In the genomic region with DNA sequence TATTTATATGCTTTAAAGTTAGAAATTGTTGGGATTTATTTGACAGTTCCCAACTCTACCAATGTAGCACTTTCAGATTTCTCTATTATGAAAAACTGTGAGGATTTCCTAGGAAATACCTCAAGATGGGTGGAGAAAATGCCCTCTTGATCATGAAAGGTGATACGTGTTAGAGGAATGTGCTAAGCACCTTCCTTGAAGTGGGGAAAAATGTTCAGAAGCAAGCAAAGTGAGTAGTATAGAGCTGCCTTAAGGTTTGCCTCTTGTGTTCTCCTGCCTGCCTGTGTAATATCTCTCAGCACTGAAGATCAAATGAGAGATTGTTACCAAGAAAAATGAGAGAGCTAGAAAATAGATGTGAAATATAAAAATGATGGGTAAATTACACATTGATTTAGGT, we compare ENCODE assay signal across 21 cellular contexts. TPM values are rescaled to one million over a fixed set of nuclear protein-coding genes. Genes with fewer than 3 reads are reported as not detected.
DNase-seq lines count a peak whose midpoint lies in the region; ATAC-seq, FAIRE-seq and TF ChIP-seq lines count a peak whose summit lies in the region.
"Had no signal": no experiment of that assay in that cellular context is flagged by ENCODE, and none has a peak within 500 bp of the region (broad histone marks: within the 10 kb centered on the region; RNA-seq: fewer than 3 reads in every experiment).

No MANE protein-coding gene starts in this region.

- H3K9me3 Mint-ChIP-seq in WTC11 = no peaks in the 10 kb centered on the region
- H3K9me3 Mint-ChIP-seq: activated CD4-positive, alpha-beta memory T cell treated with anti-CD3 and anti-CD28 coated beads for 36 hours; activated naive CD8-positive, alpha-beta T cell treated with anti-CD3 and anti-CD28 coated beads for 36 hours; activated T-cell treated with anti-CD3 and anti-CD28 coated beads, Interleukin-2, amount 50 U/mL, for 72 hours had no signal

- in situ Hi-C loops in HepG2 (cut with HindIII; ENCODE audit: extremely low pct_ligation_motif_present, low pct_unique_long_range_greater_than_20kb) = no loop called here

- H3K4me1 ChIP-seq in HepG2 (ENCODE audit: insufficient read depth, low read length) (peaks cover 1% of the 10 kb centered on the region), right lobe of liver (peaks cover 0 to 6% (median 2%) of the 10 kb centered on the region in 4 donors), testis (no peaks in the 10 kb centered on the region)
- H3K4me1 ChIP-seq: SJSA1 had no signal

- H4K20me1 ChIP-seq in HepG2 (ENCODE audit: insufficient read depth, low read length) = no peaks in the 10 kb centered on the region

- TF ChIP-seq RAD21 in HepG2 (CRISPR knock-in tag; IDR thresholded peaks at IDR 0.05) = no peak

- no peak overlapping the region for H2AFZ ChIP-seq in HepG2 (ENCODE audit: low read length)

- no peak overlapping the region for H3K27ac ChIP-seq in HepG2 (ENCODE audit: extremely low read length, insufficient read depth, low read length)
- no peak overlapping the region for H3K27ac ChIP-seq in right lobe of liver
- H3K27ac ChIP-seq in testis = no peak overlapping the region
- H3K27ac ChIP-seq: SJSA1 had no signal

- H3K36me3 Mint-ChIP-seq in WTC11 = peaks cover 11% of the 10 kb centered on the region
- H3K36me3 Mint-ChIP-seq: activated CD4-positive, alpha-beta memory T cell treated with anti-CD3 and anti-CD28 coated beads for 36 hours; activated naive CD8-positive, alpha-beta T cell treated with anti-CD3 and anti-CD28 coated beads for 36 hours; CD4-positive, CD25-positive, alpha-beta regulatory T cell had no signal

- H3K36me3 ChIP-seq in HepG2 (replicated peaks in 1 of 2; ENCODE audit: control insufficient read depth in 1 of 2, insufficient read depth in 2 of 2, low read length in 2 of 2) (peaks cover 8 to 29% of the 10 kb centered on the region in 2 experiments; a peak in 4 of 5 replicates), right lobe of liver (no peaks in the 10 kb centered on the region), testis (ENCODE audit: low read depth, missing control alignments) (no peaks in the 10 kb centered on the region)
- H3K36me3 ChIP-seq: SJSA1 had no signal

- no peak overlapping the region for H3K4me3 Mint-ChIP-seq in WTC11
- H3K4me3 Mint-ChIP-seq: activated CD4-positive, alpha-beta memory T cell treated with anti-CD3 and anti-CD28 coated beads for 36 hours; activated naive CD8-positive, alpha-beta T cell treated with anti-CD3 and anti-CD28 coated beads for 36 hours; activated T-cell treated with anti-CD3 and anti-CD28 coated beads, Interleukin-2, amount 50 U/mL, for 72 hours; CD4-positive, CD25-positive, alpha-beta regulatory T cell had no signal

- no peak overlapping the region for H3K9ac ChIP-seq in HepG2 (ENCODE audit: insufficient read depth, low read depth, low read length)

- no peak for TF ChIP-seq CTCF in HepG2 (CRISPR knock-in tag; IDR thresholded peaks at IDR 0.05)
- no peak for TF ChIP-seq CTCF in right lobe of liver (IDR thresholded peaks at IDR 0.05)
- no peak for TF ChIP-seq CTCF in WTC11 (IDR thresholded peaks at IDR 0.05)
- TF ChIP-seq CTCF in testis (IDR thresholded peaks at IDR 0.05) = no peak

- H3K27me3 ChIP-seq in HepG2 (ENCODE audit: control insufficient read depth in 1 of 2, insufficient read depth in 2 of 2, low read length in 2 of 2) (no peaks in the 10 kb centered on the region), right lobe of liver (no peaks in the 10 kb centered on the region), testis (no peaks in the 10 kb centered on the region)
- H3K27me3 ChIP-seq: SJSA1, tibial artery had no signal

- peaks cover 19% of the 10 kb centered on the region for H3K4me1 Mint-ChIP-seq in WTC11
- H3K4me1 Mint-ChIP-seq: activated naive CD8-positive, alpha-beta T cell treated with anti-CD3 and anti-CD28 coated beads for 36 hours; CD4-positive, CD25-positive, alpha-beta regulatory T cell had no signal

- FAIRE-seq in HepG2 (lab: Jason Lieb, UNC) = no peak
- FAIRE-seq: K562 had no signal

- WGBS in HepG2 (ENCODE audit: low lambda C conversion rate) = 90% methylated on average over 1 of the region's 1 CpG
- WGBS in right lobe of liver (ENCODE audit: insufficient coverage, low coverage, low lambda C conversion rate, missing lambda C conversion rate) = 88% methylated on average over 1 of the region's 1 CpG
- WGBS in testis, 2 donors = 67 to 81% methylated on average over 1 of the region's 1 CpG

- TF ChIP-seq EP300 in HepG2 (IDR thresholded peaks at IDR 0.05; ENCODE audit: low read depth in 2 of 2, low read length in 2 of 2) (no peak), HepG2 (CRISPR knock-in tag; IDR thresholded peaks at IDR 0.05; ENCODE audit: borderline replicate concordance) (no peak)

- H3K79me2 ChIP-seq in HepG2 (ENCODE audit: insufficient read depth, low read length) = peaks cover 67% of the 10 kb centered on the region

- intact Hi-C loops in HepG2 (cut with micrococcal nuclease; ENCODE audit: unreplicated experiment) (no loop called here), right lobe of liver (cut with DNase I) (no loop called here), testis (cut with DNase I; ENCODE audit: low total_unique reads) (no loop called here)

- ATAC-seq in HepG2 (no peak), right lobe of liver (no peak), WTC11 (peak; percentile 46; the same call in 1 of the 2 replicates)
- ATAC-seq: activated T-cell treated with anti-CD3 and anti-CD28 coated beads, Interleukin-2, amount 50 U/mL, for 72 hours; K562 had no signal

- peak overlapping the region; percentile 64 for H3K27ac Mint-ChIP-seq in WTC11
- H3K27ac Mint-ChIP-seq: activated CD4-positive, alpha-beta memory T cell treated with anti-CD3 and anti-CD28 coated beads for 36 hours; activated naive CD8-positive, alpha-beta T cell treated with anti-CD3 and anti-CD28 coated beads for 36 hours; activated T-cell treated with anti-CD3 and anti-CD28 coated beads, Interleukin-2, amount 50 U/mL, for 72 hours; CD4-positive, CD25-positive, alpha-beta regulatory T cell had no signal

- H3K9me3 ChIP-seq in HepG2 (ENCODE audit: low read length) = no peaks in the 10 kb centered on the region
- no peaks in the 10 kb centered on the region for H3K9me3 ChIP-seq in right lobe of liver
- H3K9me3 ChIP-seq in testis = no peaks in the 10 kb centered on the region
- H3K9me3 ChIP-seq: SJSA1, tibial artery had no signal

- no peak overlapping the region for H3K4me2 ChIP-seq in HepG2 (ENCODE audit: low read depth, low read length)

- no TSS peak for BruUV-seq in HepG2 (replicated peaks; lab: Mats Ljungman, UMichigan)

- H3K4me3 ChIP-seq in HepG2 (replicated peaks in 1 of 3; ENCODE audit: insufficient read depth in 1 of 3, low read depth in 2 of 3, low read length in 3 of 3) (no peak overlapping the region), right lobe of liver (no peak overlapping the region), testis (no peak overlapping the region)
- H3K4me3 ChIP-seq: K562, lung, SJSA1, tibial artery had no signal

- POLR2A ChIA-PET in HepG2 (lab: Yijun Ruan, JAX) = no interaction called here
- POLR2A ChIA-PET in WTC11 (lab: Charles Lee) = no interaction called here

- CTCF ChIA-PET in HepG2 (lab: Yijun Ruan, JAX; ENCODE audit: low intra/inter-chr PET ratio, low total read pairs) = no interaction called here
- CTCF ChIA-PET in WTC11 (lab: Charles Lee) = no interaction called here

- DNase-seq in HepG2 (ENCODE audit: low spot score) (no peak), right lobe of liver (no peak), WTC11 (ENCODE audit: low spot score) (no peak), kidney tubule cell (ENCODE audit: low spot score) (peak; percentile 69), NOMO-1 treated with dmso at 0.1 percent for 144 hours (lab: John Stamatoyannopoulos, UW; ENCODE audit: unreplicated experiment) (no peak), testis (no peak), MV-4-11 (lab: John Stamatoyannopoulos, UW) (no peak), activated T-cell treated with anti-CD3 and anti-CD28 coated beads for 4 hours (no peak)
- DNase-seq: activated CD4-positive, alpha-beta memory T cell treated with anti-CD3 and anti-CD28 coated beads for 36 hours; activated naive CD8-positive, alpha-beta T cell treated with anti-CD3 and anti-CD28 coated beads for 36 hours; activated T-cell treated with anti-CD3 and anti-CD28 coated beads, Interleukin-2, amount 50 U/mL, for 72 hours; caudate nucleus; CD4-positive, CD25-positive, alpha-beta regulatory T cell; foreskin melanocyte; NCI-H1105 treated with DMSO at 0.1 percent for 48 hours; NK-92 treated with Interleukin-12 subunit alpha and Interleukin-12 subunit beta, amount 100 ng/mL, for 24 hours; stimulated activated CD4-positive, alpha-beta T cell treated with anti-CD3 and anti-CD28 coated beads, Interleukin-4, amount 100 ng/mL, for 1 hour; tibial artery had no signal

- TF ChIP-seq POLR2A in HepG2 (IDR thresholded peaks at IDR 0.05; ENCODE audit: insufficient read depth in 1 of 2, low read depth in 2 of 2, low read length in 2 of 2) (no peak), right lobe of liver (IDR thresholded peaks at IDR 0.05) (no peak), testis (IDR thresholded peaks at IDR 0.05) (no peak)

- H3K27me3 Mint-ChIP-seq in WTC11 (ENCODE audit: low read depth) = no peaks in the 10 kb centered on the region

RNA-seq across cellular contexts. Expression of a gene that starts 58.2 kb away (rescaled TPM):
- 91.0 and 108 TPM in 2 replicates for total RNA-seq in HepG2 (2016; rRNA removed; fragmentation: Illumina TruSeq; extraction: Trizol)
- 18.3 and 18.7 TPM in 2 replicates for total RNA-seq in HepG2 (2016; cell fraction: cytosol; rRNA removed; fragmentation: Illumina TruSeq; extraction: Trizol; ENCODE audit: low read depth)
- total RNA-seq in HepG2 (2016; cell fraction: insoluble cytoplasmic fraction; rRNA removed; fragmentation: Illumina TruSeq; extraction: Trizol) = 92.8 and 93.3 TPM in 2 replicates
- 49.6 and 53.1 TPM in 2 replicates for total RNA-seq in HepG2 (2016; cell fraction: membrane; rRNA removed; fragmentation: Illumina TruSeq; extraction: Trizol)
- total RNA-seq in HepG2 (2016; cell fraction: nucleus; rRNA removed; fragmentation: Illumina TruSeq; extraction: Trizol) = 71.2 and 71.8 TPM in 2 replicates
- polyA plus RNA-seq in HepG2 (2011; rRNA removed) = 54.6 and 59.5 TPM in 2 replicates
- polyA plus RNA-seq in HepG2 (2011; cell fraction: cytosol; rRNA removed) = 43.4 and 52.7 TPM in 2 replicates
- 55.8 and 69.5 TPM in 2 replicates for polyA plus RNA-seq in HepG2 (2011; cell fraction: nucleus; rRNA removed)
- polyA plus RNA-seq in HepG2 (2012) = 49.5 and 56.9 TPM in 2 replicates
- polyA plus RNA-seq in HepG2 (2016; cell fraction: cytosol; fragmentation: Illumina TruSeq; extraction: Trizol; ENCODE audit: low read depth) = 10.2 and 10.9 TPM in 2 replicates
- polyA plus RNA-seq in HepG2 (2016; cell fraction: insoluble cytoplasmic fraction; fragmentation: Illumina TruSeq; extraction: Trizol; ENCODE audit: low read depth) = 81.7 and 83.7 TPM in 2 replicates
- polyA plus RNA-seq in HepG2 (2016; cell fraction: membrane; fragmentation: Illumina TruSeq; extraction: Trizol; ENCODE audit: low read depth) = 22.9 and 23.0 TPM in 2 replicates
- 74.1 and 74.4 TPM in 2 replicates for polyA plus RNA-seq in HepG2 (2016; cell fraction: nucleus; fragmentation: Illumina TruSeq; extraction: Trizol; ENCODE audit: insufficient read depth, low read depth)
- 196 and 205 TPM in 2 replicates for polyA minus RNA-seq in HepG2 (2011; rRNA and poly(A)+ RNA removed; ENCODE audit: low replicate concordance)
- polyA minus RNA-seq in HepG2 (2011; cell fraction: cytosol; rRNA and poly(A)+ RNA removed) = 79.4 and 97.8 TPM in 2 replicates
- 115 and 136 TPM in 2 replicates for polyA minus RNA-seq in HepG2 (2011; cell fraction: nucleus; rRNA and poly(A)+ RNA removed)
- 10 to 100 TPM; 17.9 to 60.5 (median 36.3) TPM for total RNA-seq in right lobe of liver
- 88.7 to 101 TPM (median 98.9 TPM) in 3 replicates for total RNA-seq in WTC11 (2021)
- 100 to 1,000 TPM; 110 to 144 TPM for total RNA-seq in testis
- polyA plus RNA-seq in testis (ENCODE audit: insufficient read depth, low read depth, low replicate concordance) = 44.2 TPM
- total RNA-seq: CD4-positive, CD25-positive, alpha-beta regulatory T cell had no signal
- polyA plus RNA-seq: CD4-positive, CD25-positive, alpha-beta regulatory T cell; K562 had no signal
